Comparison of ENCODE assay signal across 10 cellular contexts in the genomic region with DNA sequence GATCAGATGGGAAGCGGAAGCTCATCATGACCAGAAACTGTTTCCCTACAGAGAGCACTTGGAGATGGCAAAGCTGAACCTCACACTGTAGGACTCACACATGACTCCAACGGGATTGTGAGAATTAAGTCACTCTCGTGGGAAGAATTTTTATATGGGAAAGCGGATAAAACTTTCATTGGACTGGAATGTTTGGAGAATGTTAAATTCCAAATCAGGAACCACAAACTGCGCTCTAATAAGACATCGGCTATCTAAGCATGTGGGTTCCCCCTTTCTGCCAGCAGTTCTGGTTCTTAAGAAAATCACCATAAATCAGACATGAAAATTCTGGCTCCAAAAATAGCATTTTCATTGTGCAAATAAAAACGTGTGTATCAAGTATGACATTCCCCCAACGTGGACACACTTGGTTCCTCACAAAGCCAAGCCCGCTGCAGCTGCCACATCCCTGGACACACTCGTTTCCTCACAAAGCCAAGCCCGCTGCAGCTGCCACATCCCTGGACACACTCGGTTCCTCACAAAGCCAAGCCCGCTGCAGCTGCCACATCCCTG. TPM values are rescaled to one million over a fixed set of nuclear protein-coding genes. Genes with fewer than 3 reads are reported as not detected.
"Had no signal": no experiment of that assay in that cellular context is flagged by ENCODE, and none has a peak within 500 bp of the region (broad histone marks: within the 10 kb centered on the region; RNA-seq: fewer than 3 reads in every experiment).

No MANE protein-coding gene starts in this region.

RNA-seq across cellular contexts. Expression of a gene that starts 33.4 kb away (rescaled TPM):
- total RNA-seq: activated CD8-positive, alpha-beta T cell treated with anti-CD3 and anti-CD28 coated beads for 36 hours; activated naive CD8-positive, alpha-beta T cell treated with anti-CD3 and anti-CD28 coated beads for 36 hours; activated T-cell treated with anti-CD3 and anti-CD28 coated beads, Interleukin-2, amount 50 U/mL, for 72 hours; activated T-helper 2 cell treated with anti-CD3 and anti-CD28 coated beads, Interferon-gamma antibody, Interleukin-2, Interleukin-4, amounts not matched to agents 10 μg/mL and 5 μg/mL and 100 μg/mL, durations not matched to agents 14 hours and 24 hours and 36 hours; cardiac septum; Peyer's patch; Right ventricle myocardium superior; SJSA1; T-helper 1 cell treated with Interleukin-12 subunit alpha and Interleukin-12 subunit beta and Interleukin-4 antibody, amounts not matched to agents 30 ng/mL and 1 ng/mL, for 36 hours had no signal
- polyA plus RNA-seq: adipose tissue had no signal
